18 cellular contexts compared by ENCODE assay signal in the genomic region with DNA sequence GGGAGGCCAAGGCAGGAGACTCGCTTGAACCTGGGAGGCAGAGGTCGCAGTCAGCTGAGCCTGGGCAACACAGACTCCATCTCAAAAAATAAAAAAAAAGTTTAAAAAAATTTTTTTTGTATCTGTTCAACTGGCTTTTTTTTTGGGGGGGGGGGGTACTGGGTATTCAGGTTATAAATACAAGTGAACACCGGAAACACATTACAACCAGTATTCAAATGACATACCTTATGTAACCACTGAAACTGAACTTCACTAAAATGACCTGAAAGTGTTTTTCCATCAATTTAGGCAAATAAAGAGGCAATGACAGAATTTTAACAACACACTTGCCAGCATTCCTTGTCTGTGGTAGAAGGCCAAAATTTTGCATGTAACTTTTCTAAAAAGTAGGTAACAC. TPM values are rescaled to one million over a fixed set of nuclear protein-coding genes. Genes with fewer than 3 reads are reported as not detected.
DNase-seq lines count a peak whose midpoint lies in the region; ATAC-seq, FAIRE-seq and TF ChIP-seq lines count a peak whose summit lies in the region.
"Had no signal": no experiment of that assay in that cellular context is flagged by ENCODE, and none has a peak within 500 bp of the region (broad histone marks: within the 10 kb centered on the region; RNA-seq: fewer than 3 reads in every experiment).

No MANE protein-coding gene starts in this region.

- TF ChIP-seq POLR2A in GM12878 (IDR thresholded peaks at IDR 0.05; ENCODE audit: low read depth, low read length), result no peak

- in situ Hi-C loops in GM12878 (cut with MboI), result loop anchor here (5.0 kb wide), 1 partner anchor 107 kb away; no protein-coding TSS in a partner anchor

- DNase-seq in GM18507 (ENCODE audit: extremely low spot score, insufficient read length, low read depth) (peak; percentile 33), GM12878 (ENCODE audit: low read depth, low spot score) (peak; percentile 51), kidney glomerular epithelial cell (lab: John Stamatoyannopoulos, UW) (no peak), RWPE1 (ENCODE audit: low spot score) (no peak), NCI-H69 (lab: John Stamatoyannopoulos, UW) (no peak), Right ventricle myocardium superior (no peak)
- DNase-seq: activated CD4-positive, alpha-beta memory T cell treated with anti-CD3 and anti-CD28 coated beads, Interleukin-2, amount 10 ng/mL, durations not matched to agents 7 days and 5 days; activated effector memory CD4-positive, alpha-beta T cell treated with Interleukin-2 at 50 U/mL for 16 hours; H7; Kasumi-1; left ventricle myocardium superior; NCI-H1930; NCI-H82; sigmoid colon had no signal

- peak overlapping the region; percentile 68 for H3K4me2 ChIP-seq in GM12878 (ENCODE audit: control insufficient read depth, insufficient read depth)
- H3K4me2 ChIP-seq: neural progenitor cell had no signal

- intact Hi-C loops in GM12878 (cut with micrococcal nuclease; ENCODE audit: unreplicated experiment) (loop anchor here (1.0 kb wide), 1 partner anchor 104 kb away; no protein-coding TSS in a partner anchor), Right ventricle myocardium superior (cut with DNase I) (no loop called here)

- peak; percentile 53 for ATAC-seq in GM21390 (IDR thresholded peaks at IDR 0.05; ENCODE audit: unreplicated experiment)
- ATAC-seq in HG03354 (IDR thresholded peaks at IDR 0.05; ENCODE audit: poor library complexity, severe bottlenecking, unreplicated experiment), result peak; percentile 66
- peak; percentile 84 for ATAC-seq in GM12878
- ATAC-seq in Right ventricle myocardium superior (ENCODE audit: poor library complexity), result no peak
- ATAC-seq: left ventricle myocardium superior had no signal

- peaks cover 0 to 10% of the 10 kb centered on the region in 2 experiments for H3K36me3 ChIP-seq in GM12878 (ENCODE audit: control insufficient read depth in 2 of 2, insufficient read depth in 2 of 2, low read length in 1 of 2)
- H3K36me3 ChIP-seq: neural progenitor cell, sigmoid colon had no signal

- H3K27me3 ChIP-seq in GM12878 (replicated peaks in 1 of 2; ENCODE audit: control insufficient read depth in 2 of 2, insufficient read depth in 2 of 2, low read length in 1 of 2), result no peaks in the 10 kb centered on the region
- H3K27me3 ChIP-seq: neural progenitor cell, sigmoid colon had no signal

- FAIRE-seq in GM18507 (lab: Jason Lieb, UNC) (peak; percentile 88), GM12878 (lab: Jason Lieb, UNC) (peak; percentile 85)

- WGBS in GM12878 (ENCODE audit: insufficient coverage, insufficient replicate concordance, low lambda C conversion rate, missing lambda C conversion rate), result 0% methylated on average over 3 of the region's 3 CpGs

- no peak for TF ChIP-seq RAD21 in GM12878 (IDR thresholded peaks at IDR 0.05; ENCODE audit: insufficient read depth, low read depth, low read length)

- H3K9ac ChIP-seq in GM12878 (ENCODE audit: control insufficient read depth, insufficient read depth, low read length), result peak overlapping the region; percentile 49; the same call in 1 of the 2 replicates
- H3K9ac ChIP-seq: neural progenitor cell had no signal

- POLR2A ChIA-PET in GM12878 (lab: Charles Lee) (interaction anchor here (0.6 to 2.0 kb wide), 9 partner anchors 16 to 1491 kb away, joined by 3 to 8 read pairs (median 3); no protein-coding TSS in a partner anchor), RWPE1 (lab: Yijun Ruan, JAX; ENCODE audit: low non-redundant PET) (no interaction called here)

- peak overlapping the region; percentile 28; the same call in 1 of the 2 replicates for H3K4me3 ChIP-seq in GM12878
- H3K4me3 ChIP-seq: neural progenitor cell, sigmoid colon had no signal

- no peak overlapping the region for H2AFZ ChIP-seq in GM12878 (ENCODE audit: control insufficient read depth, low read depth, low read length)
- H2AFZ ChIP-seq: neural progenitor cell had no signal

- H3K79me2 ChIP-seq in GM12878 (ENCODE audit: control insufficient read depth, insufficient read depth, low read length), result peaks cover 37% of the 10 kb centered on the region

- H3K4me1 ChIP-seq in GM12878 (ENCODE audit: control insufficient read depth, insufficient read depth, low read length), result peaks cover 34% of the 10 kb centered on the region
- H3K4me1 ChIP-seq: sigmoid colon had no signal

- RAD21 ChIA-PET in GM12878 (lab: Charles Lee; ENCODE audit: unreplicated experiment), result interaction anchor here (0.9 to 2.5 kb wide), 9 partner anchors 9 to 109 kb away, joined by 3 to 10 read pairs (median 5); no protein-coding TSS in a partner anchor

- TF ChIP-seq EP300 in GM12878 (IDR thresholded peaks at IDR 0.05; ENCODE audit: borderline replicate concordance in 1 of 2, control insufficient read depth in 1 of 2, low read depth in 2 of 2, low read length in 2 of 2), result peak in 1 of 2 experiments; percentile 18; a peak in 1 of 4 replicates

- CTCF ChIA-PET in GM12878 (lab: Yijun Ruan, JAX), result interaction anchor here (0.6 to 1.5 kb wide), 6 partner anchors 10 to 115 kb away, joined by 3 to 8 read pairs (median 4); no protein-coding TSS in a partner anchor
- CTCF ChIA-PET in RWPE1 (lab: Yijun Ruan, JAX), result interaction anchor here (0.6 to 0.7 kb wide), 2 partner anchors 115 to 1081 kb away, joined by 3 to 4 read pairs; no protein-coding TSS in a partner anchor

- H3K9me3 ChIP-seq in GM12878 (replicated peaks; ENCODE audit: control insufficient read depth, insufficient read depth, low read length), result peaks cover 3% of the 10 kb centered on the region; the same call in 1 of the 3 replicates
- H3K9me3 ChIP-seq: sigmoid colon had no signal

- TF ChIP-seq CTCF in GM12878 (IDR thresholded peaks at IDR 0.05 in 2 of 3, conservative IDR thresholded peaks at IDR 0.05 in 1 of 3; ENCODE audit: control insufficient read depth in 2 of 3, extremely low read depth in 1 of 3, insufficient read depth in 1 of 3, low read depth in 3 of 3, low read length in 3 of 3) (no peak), RWPE1 (conservative IDR thresholded peaks at IDR 0.05; ENCODE audit: low read depth) (no peak)

- SMC1A ChIA-PET in GM12878 (lab: Charles Lee; ENCODE audit: uncharacterized antibody, unreplicated experiment), result interaction anchor here (0.6 to 6.4 kb wide), 11 partner anchors 9 to 197 kb away, joined by 3 to 46 read pairs (median 5); no protein-coding TSS in a partner anchor

- H3K27ac ChIP-seq in GM12878 (ENCODE audit: control insufficient read depth, insufficient read depth), result peak overlapping the region; percentile 80
- no peak overlapping the region for H3K27ac ChIP-seq in RWPE1
- H3K27ac ChIP-seq: C4-2B, neural progenitor cell, sigmoid colon had no signal

- no TSS peak for BruUV-seq in GM12878 (replicated peaks; lab: Mats Ljungman, UMichigan)

- H4K20me1 ChIP-seq in GM12878 (ENCODE audit: control insufficient read depth, insufficient read depth), result no peaks in the 10 kb centered on the region

TF ChIP-seq in GM12878, 131 proteins besides CTCF, POLR2A, EP300 and RAD21 (continues in another document):
- TF ChIP-seq MYB (IDR thresholded peaks at IDR 0.05; ENCODE audit: borderline replicate concordance, low read depth, low read length) (no peak), EGR1 (IDR thresholded peaks at IDR 0.05; ENCODE audit: borderline replicate concordance in 1 of 2, low read depth in 2 of 2, low read length in 2 of 2) (no peak), MYC (IDR thresholded peaks at IDR 0.05; ENCODE audit: insufficient read depth, insufficient read length, insufficient replicate concordance, low read length, severe bottlenecking) (no peak), ATF3 (IDR thresholded peaks at IDR 0.05; ENCODE audit: borderline replicate concordance, extremely low read depth, low read depth, low read length) (no peak), STAT3 (IDR thresholded peaks at IDR 0.05; ENCODE audit: low read depth, low read length) (no peak), LARP7 (IDR thresholded peaks at IDR 0.05) (no peak), CBFB (IDR thresholded peaks at IDR 0.05; ENCODE audit: low read depth) (no peak), IKZF2 (IDR thresholded peaks at IDR 0.05) (peak; percentile 39 to 72; a peak in 2 of 4 replicates), STAT1 (conservative IDR thresholded peaks at IDR 0.05) (no peak), MEF2B (IDR thresholded peaks at IDR 0.05; ENCODE audit: partially characterized antibody, poor library complexity, severe bottlenecking) (peak; percentile 29), ZNF24 (IDR thresholded peaks at IDR 0.05) (no peak), SIX5 (IDR thresholded peaks at IDR 0.05; ENCODE audit: low read depth, low read length, severe bottlenecking) (no peak), SREBF1 (IDR thresholded peaks at IDR 0.05; ENCODE audit: low read length) (peak; percentile 29; the same call in 1 of the 2 replicates), TCF3 (IDR thresholded peaks at IDR 0.05; ENCODE audit: borderline replicate concordance, insufficient read depth, low read depth, low read length) (0 out of 2 replicates have a peak, but pooled peaks have one; percentile 12), YY1 (IDR thresholded peaks at IDR 0.05; ENCODE audit: low read depth, low read length) (0 out of 2 replicates have a peak, but pooled peaks have one; percentile 11), SIN3A (IDR thresholded peaks at IDR 0.05; ENCODE audit: low read depth, low read length) (no peak)

RNA-seq across cellular contexts. Expression of gene STRBP, which starts 33.5 kb away (rescaled TPM):
- total RNA-seq in GM12878 (2013; cell fraction: nucleolus; rRNA removed), result 96.6 and 97.9 TPM in 2 replicates
- total RNA-seq in GM12878 (2014; rRNA removed) (60.5 and 67.8 TPM in 2 replicates), GM12878 (2014; rRNA removed; fragmentation: Illumina TruSeq; extraction: Trizol) (89.2 and 89.8 TPM in 2 replicates), GM12878 (2021) (80.8 and 89.4 TPM in 2 replicates), Right ventricle myocardium superior (20.3 TPM)
- 41.4 TPM for polyA plus RNA-seq in GM12878 (2011; ENCODE audit: low read depth)
- polyA plus RNA-seq in GM12878 (2011; rRNA removed) (54.1 and 71.2 TPM in 2 replicates), GM12878 (2014; fragmentation: Illumina TruSeq; extraction: Trizol) (80.4 and 89.4 TPM in 2 replicates), GM12878 (2014; fragmentation: Nextera tagmentation; extraction: Ambion mirVana) (10 to 100 TPM; 31.0 to 50.1 TPM), GM12878 (2014; rRNA removed) (55.2 and 62.4 TPM in 2 replicates), GM12878 (2016; fragmentation: Nextera tagmentation; extraction: Ambion mirVana) (10 to 100 TPM; 95.0 to 96.8 TPM)
- 20.4 and 23.0 TPM in 2 replicates for polyA plus RNA-seq in GM12878 (2011; cell fraction: cytosol; rRNA removed)
- polyA plus RNA-seq in GM12878 (2011; cell fraction: nucleus; rRNA removed), result 41.7 and 50.3 TPM in 2 replicates
- 72.4 and 91.2 TPM in 2 replicates for polyA plus RNA-seq in GM12878 (2012)
- 30.3 and 38.5 TPM in 2 replicates for polyA minus RNA-seq in GM12878 (2011; rRNA and poly(A)+ RNA removed)
- polyA minus RNA-seq in GM12878 (2011; cell fraction: cytosol; rRNA and poly(A)+ RNA removed), result 20.2 and 22.0 TPM in 2 replicates
- polyA minus RNA-seq in GM12878 (2011; cell fraction: nucleus; rRNA and poly(A)+ RNA removed), result 27.6 and 58.4 TPM in 2 replicates

Comparison
In these comparisons a context has a peak if more than half of its experiments do, and no peak if none do; other contexts are left out.
1. DNase-seq: peak in GM18507 (single experiment) and GM12878 (single experiment); none in kidney glomerular epithelial cell (single experiment), RWPE1 (single experiment), NCI-H69 (single experiment) and Right ventricle myocardium superior (single experiment).